In genomic region chr4:6755088-6755753, GRCh38 we compare ENCODE assay signal across 1 cellular context.
TF ChIP-seq lines count a peak whose summit lies in the region.

No MANE protein-coding gene starts in this region.

TF ChIP-seq in HepG2, 621 proteins besides CTCF, POLR2A, EP300 and RAD21 (continued from another document and continues in another):
- peak; percentile 90; the same call in 1 of the 2 replicates for TF ChIP-seq ARHGAP35 (CRISPR knock-in tag; IDR thresholded peaks at IDR 0.05; ENCODE audit: borderline replicate concordance)
- TF ChIP-seq RARA (CRISPR knock-in tag; IDR thresholded peaks at IDR 0.05), result peak; percentile 100
- TF ChIP-seq TCF7 (IDR thresholded peaks at IDR 0.05; ENCODE audit: low read depth), result peak; percentile 58; the same call in 1 of the 2 replicates
- no peak for TF ChIP-seq PBX3 (CRISPR knock-in tag; IDR thresholded peaks at IDR 0.05; ENCODE audit: borderline replicate concordance)
- no peak; the same call in 1 of the 2 replicates for TF ChIP-seq NFKB2 (CRISPR knock-in tag; IDR thresholded peaks at IDR 0.05; ENCODE audit: borderline replicate concordance)
- peak; percentile 74; the same call in 1 of the 2 replicates for TF ChIP-seq TFDP1 (CRISPR knock-in tag; IDR thresholded peaks at IDR 0.05; ENCODE audit: borderline replicate concordance)
- peak; percentile 89; the same call in 1 of the 2 replicates for TF ChIP-seq NCOR1 (IDR thresholded peaks at IDR 0.05; ENCODE audit: borderline replicate concordance, low read length)
- peak; percentile 60; the same call in 1 of the 2 replicates for TF ChIP-seq EHMT2 (IDR thresholded peaks at IDR 0.05; ENCODE audit: borderline replicate concordance, low read depth, low read length)
- no peak for TF ChIP-seq PTBP1 (IDR thresholded peaks at IDR 0.05; ENCODE audit: low read depth, low read length, poor library complexity, severe bottlenecking)
- peak; percentile 49; the same call in 1 of the 2 replicates for TF ChIP-seq ONECUT2 (CRISPR knock-in tag; IDR thresholded peaks at IDR 0.05)
- peak; percentile 93 for TF ChIP-seq HMG20A (CRISPR knock-in tag; IDR thresholded peaks at IDR 0.05; ENCODE audit: borderline replicate concordance)
- no peak for TF ChIP-seq MTF2 (CRISPR knock-in tag; IDR thresholded peaks at IDR 0.05; ENCODE audit: borderline replicate concordance)
- peak; percentile 85; the same call in 1 of the 2 replicates for TF ChIP-seq KLF12 (CRISPR knock-in tag; IDR thresholded peaks at IDR 0.05; ENCODE audit: borderline replicate concordance)
- TF ChIP-seq HIC2 (CRISPR knock-in tag; IDR thresholded peaks at IDR 0.05; ENCODE audit: low read depth), result peak; percentile 90
- TF ChIP-seq NFE2L2 (IDR thresholded peaks at IDR 0.05; ENCODE audit: low read length), result no peak
- no peak for TF ChIP-seq REXO4 (CRISPR knock-in tag; IDR thresholded peaks at IDR 0.05; ENCODE audit: borderline replicate concordance)
- TF ChIP-seq ZNF432 (CRISPR knock-in tag; IDR thresholded peaks at IDR 0.05; ENCODE audit: borderline replicate concordance), result no peak
- TF ChIP-seq SNAPC5 (CRISPR knock-in tag; IDR thresholded peaks at IDR 0.05; ENCODE audit: borderline replicate concordance), result 0 out of 2 replicates have a peak, but pooled peaks have one; percentile 19
- TF ChIP-seq HMGXB4 (CRISPR knock-in tag; IDR thresholded peaks at IDR 0.05; ENCODE audit: borderline replicate concordance in 1 of 2, low read depth in 1 of 2), result peak; percentile 34 to 66; a peak in 2 of 4 replicates
- 0 out of 2 replicates have a peak, but pooled peaks have one; percentile 44 for TF ChIP-seq RBAK (CRISPR knock-in tag; IDR thresholded peaks at IDR 0.05)
- 0 out of 2 replicates have a peak, but pooled peaks have one; percentile 69 for TF ChIP-seq HNRNPL (IDR thresholded peaks at IDR 0.05; ENCODE audit: low read depth, low read length)
- no peak for TF ChIP-seq ZNF382 (CRISPR knock-in tag; IDR thresholded peaks at IDR 0.05; ENCODE audit: borderline replicate concordance)
- peak; percentile 64 for TF ChIP-seq MAZ (IDR thresholded peaks at IDR 0.05; ENCODE audit: borderline replicate concordance, low read depth, low read length)
- TF ChIP-seq MAZ (CRISPR knock-in tag; IDR thresholded peaks at IDR 0.05; ENCODE audit: low read depth), result peak; percentile 79
- TF ChIP-seq NKX3-1 (CRISPR knock-in tag; IDR thresholded peaks at IDR 0.05), result no peak
- no peak for TF ChIP-seq TERF1 (CRISPR knock-in tag; IDR thresholded peaks at IDR 0.05)
- TF ChIP-seq HMGXB3 (CRISPR knock-in tag; IDR thresholded peaks at IDR 0.05; ENCODE audit: borderline replicate concordance), result 0 out of 2 replicates have a peak, but pooled peaks have one; percentile 55
- no peak for TF ChIP-seq ZNF407 (CRISPR knock-in tag; IDR thresholded peaks at IDR 0.05; ENCODE audit: not compliant biosample characterization)
- peak; percentile 94 for TF ChIP-seq HOXA3 (CRISPR knock-in tag; IDR thresholded peaks at IDR 0.05)
- TF ChIP-seq JUNB (CRISPR knock-in tag; IDR thresholded peaks at IDR 0.05; ENCODE audit: borderline replicate concordance), result no peak
- 0 out of 2 replicates have a peak, but pooled peaks have one; percentile 47 for TF ChIP-seq REL (CRISPR knock-in tag; conservative IDR thresholded peaks at IDR 0.05)
- TF ChIP-seq KDM5B (CRISPR knock-in tag; IDR thresholded peaks at IDR 0.05; ENCODE audit: borderline replicate concordance), result no peak; the same call in 1 of the 2 replicates
- TF ChIP-seq MIER3 (CRISPR knock-in tag; IDR thresholded peaks at IDR 0.05; ENCODE audit: borderline replicate concordance), result peak; percentile 90; the same call in 1 of the 2 replicates
- TF ChIP-seq DPF2 (CRISPR knock-in tag; IDR thresholded peaks at IDR 0.05; ENCODE audit: borderline replicate concordance, low read depth), result peak; percentile 84
- TF ChIP-seq ZNF101 (CRISPR knock-in tag; IDR thresholded peaks at IDR 0.05; ENCODE audit: borderline replicate concordance, low read depth), result no peak
- no peak for TF ChIP-seq E2F2 (CRISPR knock-in tag; IDR thresholded peaks at IDR 0.05; ENCODE audit: borderline replicate concordance)
